22 cellular contexts compared by ENCODE assay signal in genomic region chr17:81011951-81012350, GRCh38.
"Had no signal": no experiment of that assay in that cellular context is flagged by ENCODE, and none has a peak within 500 bp of the region (broad histone marks: within the 10 kb centered on the region; RNA-seq: fewer than 3 reads in every experiment).

No MANE protein-coding gene starts in this region.

- H3K4me1 ChIP-seq: ascending aorta, breast epithelium, foreskin keratinocyte, left lung, pancreas, stomach, suprapubic skin, upper lobe of left lung had no signal

- DNase-seq: activated CD4-positive, alpha-beta T cell treated with anti-CD3 and anti-CD28 coated beads for 1 hour; activated T-cell treated with anti-CD3 and anti-CD28 coated beads, Interleukin-2, amount 50 U/mL, for 1 hour; erythroblast; foreskin keratinocyte; hippocampal formation; kidney glomerular epithelial cell; midbrain; stimulated activated CD4-positive, alpha-beta T cell treated with anti-CD3 and anti-CD28 coated beads, Interleukin-12 subunit alpha, Interleukin-12 subunit beta, amount 100 ng/mL, for 4 hours; stomach; T-cell; upper lobe of left lung; WERI-Rb-1 had no signal

- H3K4me1 Mint-ChIP-seq: activated T-helper 17 cell treated with anti-CD3 and anti-CD28 coated beads, Interleukin-2, amount 50 U/mL, for 72 hours had no signal

- ATAC-seq: activated naive CD4-positive, alpha-beta T cell treated with anti-CD3 and anti-CD28 coated beads, Interleukin-2, amount 50 U/mL, for 72 hours; activated T-helper 17 cell treated with anti-CD3 and anti-CD28 coated beads, Interleukin-2, amount 50 U/mL, for 72 hours; foreskin keratinocyte; left lung; natural killer cell treated with Interleukin-12 subunit alpha and Interleukin-12 subunit beta and Interleukin-15 and Interleukin-18, amount 100 ng/mL, for 72 hours; pancreas; T-cell had no signal

- H3K27me3 ChIP-seq: ascending aorta, breast epithelium, left lung, pancreas, stomach, suprapubic skin, upper lobe of left lung had no signal

- H3K27ac ChIP-seq: ascending aorta, breast epithelium, foreskin keratinocyte, left lung, neutrophil, pancreas, stomach, suprapubic skin, upper lobe of left lung, WERI-Rb-1 had no signal

- H3K4me3 ChIP-seq: ascending aorta, breast epithelium, left lung, pancreas, stomach, suprapubic skin, upper lobe of left lung had no signal

- H3K36me3 ChIP-seq: ascending aorta, breast epithelium, left lung, neutrophil, pancreas, stomach, suprapubic skin, upper lobe of left lung, WERI-Rb-1 had no signal

- H3K27ac Mint-ChIP-seq: activated T-helper 17 cell treated with anti-CD3 and anti-CD28 coated beads, Interleukin-2, amount 50 U/mL, for 72 hours; natural killer cell treated with Interleukin-12 subunit alpha and Interleukin-12 subunit beta and Interleukin-15 and Interleukin-18, amount 100 ng/mL, for 72 hours; T-cell; T-helper 2 cell treated with Interferon-gamma antibody and Interleukin-4, amounts not matched to agents 5 μg/mL and 100 μg/mL, for 36 hours had no signal

- H3K27me3 Mint-ChIP-seq: activated T-helper 17 cell treated with anti-CD3 and anti-CD28 coated beads, Interleukin-2, amount 50 U/mL, for 72 hours had no signal

- H3K4me3 Mint-ChIP-seq: activated T-helper 17 cell treated with anti-CD3 and anti-CD28 coated beads, Interleukin-2, amount 50 U/mL, for 72 hours; natural killer cell treated with Interleukin-12 subunit alpha and Interleukin-12 subunit beta and Interleukin-15 and Interleukin-18, amount 100 ng/mL, for 72 hours; T-cell; T-helper 2 cell treated with Interferon-gamma antibody and Interleukin-4, amounts not matched to agents 5 μg/mL and 100 μg/mL, for 36 hours had no signal

- H3K9me3 ChIP-seq: pancreas, suprapubic skin had no signal
